In genomic region chr2:151051584-151052220, GRCh38 we compare ENCODE assay signal across 1 cellular context.
TF ChIP-seq lines count a peak whose summit lies in the region.

No MANE protein-coding gene starts in this region.

TF ChIP-seq in K562, 482 proteins besides CTCF, POLR2A, EP300 and RAD21 (continued from another document):
- TF ChIP-seq DEAF1 (CRISPR knock-in tag; IDR thresholded peaks at IDR 0.05) (peak; percentile 26; the same call in 1 of the 2 replicates), SMC3 (conservative IDR thresholded peaks at IDR 0.05; ENCODE audit: insufficient read depth, low read depth, low read length) (peak; percentile 42), SMAD1 (IDR thresholded peaks at IDR 0.05; ENCODE audit: low read depth, low read length, partially characterized antibody) (no peak), ZNF253 (CRISPR knock-in tag; conservative IDR thresholded peaks at IDR 0.05) (no peak)
- TF ChIP-seq, protein P1, sequence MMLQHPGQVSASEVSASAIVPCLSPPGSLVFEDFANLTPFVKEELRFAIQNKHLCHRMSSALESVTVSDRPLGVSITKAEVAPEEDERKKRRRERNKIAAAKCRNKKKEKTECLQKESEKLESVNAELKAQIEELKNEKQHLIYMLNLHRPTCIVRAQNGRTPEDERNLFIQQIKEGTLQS (IDR thresholded peaks at IDR 0.05), result no peak
- TF ChIP-seq, protein P1 (CRISPR knock-in tag; conservative IDR thresholded peaks at IDR 0.05), result no peak
